In genomic region chr17:44363613-44364159, GRCh38 we compare ENCODE assay signal across 9 cellular contexts. TPM values are rescaled to one million over a fixed set of nuclear protein-coding genes. Genes with fewer than 3 reads are reported as not detected.
DNase-seq lines count a peak whose midpoint lies in the region; ATAC-seq and TF ChIP-seq lines count a peak whose summit lies in the region.
"Had no signal": no experiment of that assay in that cellular context is flagged by ENCODE, and none has a peak within 500 bp of the region (broad histone marks: within the 10 kb centered on the region; RNA-seq: fewer than 3 reads in every experiment).

Gene FAM171A2, minus strand, starts transcription at chr17:44363853. Its CDS starts 139 bp downstream, at chr17:44363714.

- peak; percentile 44 to 78 (median 61) for DNase-seq in CD8-positive, alpha-beta T cell
- DNase-seq in HCEC 1CT (peak; percentile 34), NCI-H510A (lab: John Stamatoyannopoulos, UW) (peak; percentile 64), lung microvascular endothelial cell (ENCODE audit: low read depth in 2 of 2) (peak; percentile 62 to 74)
- DNase-seq in activated CD4-positive, alpha-beta memory T cell treated with anti-CD3 and anti-CD28 coated beads, Interleukin-2, amount 10 ng/mL, durations not matched to agents 7 days and 5 days: peak; percentile 68
- peak; percentile 36 to 46 (median 39) for DNase-seq in effector memory CD4-positive, alpha-beta T cell
- peak; percentile 51 to 57 for DNase-seq in stimulated activated CD8-positive, alpha-beta memory T cell treated with anti-CD3 and anti-CD28 coated beads, Interleukin-15, amount 100 ng/mL, for 48 hours (ENCODE audit: low read depth in 2 of 2)

- no peak within 1 kb of the TSS for H3K27ac ChIP-seq in CD8-positive, alpha-beta T cell (ENCODE audit: low read depth, low read length)
- H3K27ac ChIP-seq in effector memory CD4-positive, alpha-beta T cell (ENCODE audit: insufficient read depth, low read length, poor library complexity, severe bottlenecking): no peak within 1 kb of the TSS

- peak; percentile 92 for ATAC-seq in CD8-positive, alpha-beta T cell
- ATAC-seq in GM21423 (IDR thresholded peaks at IDR 0.05; ENCODE audit: unreplicated experiment): no peak

- peak within 1 kb of the TSS; percentile 59 for H3K4me3 ChIP-seq in CD8-positive, alpha-beta T cell (ENCODE audit: low read depth, low read length)
- H3K4me3 ChIP-seq in effector memory CD4-positive, alpha-beta T cell (ENCODE audit: insufficient read depth, low read depth, low read length, poor library complexity, severe bottlenecking): peak within 1 kb of the TSS; percentile 60

- peaks cover 3% of the 10 kb centered on the region for H3K4me1 ChIP-seq in CD8-positive, alpha-beta T cell (ENCODE audit: insufficient read depth, low read length)
- H3K4me1 ChIP-seq in effector memory CD4-positive, alpha-beta T cell (ENCODE audit: control insufficient read depth, insufficient read depth, low read length, poor library complexity, severe bottlenecking): peaks cover 5% of the 10 kb centered on the region

- no peaks in the 10 kb centered on the region for H3K27me3 ChIP-seq in CD8-positive, alpha-beta T cell (ENCODE audit: insufficient read depth, low read length)
- peaks cover 11% of the 10 kb centered on the region for H3K27me3 ChIP-seq in effector memory CD4-positive, alpha-beta T cell (replicated peaks; ENCODE audit: control insufficient read depth, insufficient read depth, low read length, poor library complexity, severe bottlenecking)

- H3K36me3 Mint-ChIP-seq in CD8-positive, alpha-beta T cell: no peaks in the 10 kb centered on the region
- no peaks in the 10 kb centered on the region for H3K36me3 Mint-ChIP-seq in activated CD4-positive, alpha-beta memory T cell treated with anti-CD3 and anti-CD28 coated beads, Interleukin-2, amount 10 ng/mL, durations not matched to agents 7 days and 5 days (ENCODE audit: low read depth)

- peaks cover 8% of the 10 kb centered on the region for H3K4me1 Mint-ChIP-seq in CD8-positive, alpha-beta T cell (ENCODE audit: low read depth)
- peaks cover 3% of the 10 kb centered on the region for H3K4me1 Mint-ChIP-seq in activated CD4-positive, alpha-beta memory T cell treated with anti-CD3 and anti-CD28 coated beads, Interleukin-2, amount 10 ng/mL, durations not matched to agents 7 days and 5 days

- H3K36me3 ChIP-seq in CD8-positive, alpha-beta T cell (ENCODE audit: insufficient read depth, low read length): no peaks in the 10 kb centered on the region
- no peaks in the 10 kb centered on the region for H3K36me3 ChIP-seq in effector memory CD4-positive, alpha-beta T cell (ENCODE audit: control insufficient read depth, insufficient read depth, low read length)

- H3K27me3 Mint-ChIP-seq in CD8-positive, alpha-beta T cell (ENCODE audit: low read depth): peaks cover 19% of the 10 kb centered on the region
- peaks cover 44% of the 10 kb centered on the region for H3K27me3 Mint-ChIP-seq in activated CD4-positive, alpha-beta memory T cell treated with anti-CD3 and anti-CD28 coated beads, Interleukin-2, amount 10 ng/mL, durations not matched to agents 7 days and 5 days

- POLR2A ChIA-PET in CD8-positive, alpha-beta T cell (lab: Charles Lee): interaction anchor here (1.8 kb wide), 1 partner anchor 10 kb away, joined by 10 read pairs; no protein-coding TSS in a partner anchor
- POLR2A ChIA-PET in activated CD4-positive, alpha-beta memory T cell treated with anti-CD3 and anti-CD28 coated beads, Interleukin-2, amount 10 ng/mL, durations not matched to agents 7 days and 5 days (lab: Charles Lee): interaction anchor here (1.0 to 1.9 kb wide), 5 partner anchors 10 to 165 kb away, joined by 3 to 8 read pairs (median 3); no protein-coding TSS in a partner anchor

- CTCF ChIA-PET in CD8-positive, alpha-beta T cell (lab: Charles Lee): interaction anchor here (0.7 to 3.3 kb wide), 6 partner anchors 11 to 484 kb away, joined by 3 to 53 read pairs (median 4); partner anchors contain the start of gene GRN
- CTCF ChIA-PET in activated CD4-positive, alpha-beta memory T cell treated with anti-CD3 and anti-CD28 coated beads, Interleukin-2, amount 10 ng/mL, durations not matched to agents 7 days and 5 days (lab: Charles Lee): interaction anchor here (0.6 to 2.3 kb wide), 17 partner anchors 8 to 326 kb away, joined by 3 to 17 read pairs (median 4); partner anchors contain the start of genes CCDC43, GRN and HDAC5

- H3K9me3 Mint-ChIP-seq in CD8-positive, alpha-beta T cell: no peaks in the 10 kb centered on the region
- no peaks in the 10 kb centered on the region for H3K9me3 Mint-ChIP-seq in activated CD4-positive, alpha-beta memory T cell treated with anti-CD3 and anti-CD28 coated beads, Interleukin-2, amount 10 ng/mL, durations not matched to agents 7 days and 5 days

- TF ChIP-seq CTCF in CD8-positive, alpha-beta T cell (IDR thresholded peaks at IDR 0.05): peak; percentile 89

- peak within 1 kb of the TSS; percentile 80 for H3K4me3 Mint-ChIP-seq in CD8-positive, alpha-beta T cell
- peak within 1 kb of the TSS; percentile 70 for H3K4me3 Mint-ChIP-seq in activated CD4-positive, alpha-beta memory T cell treated with anti-CD3 and anti-CD28 coated beads, Interleukin-2, amount 10 ng/mL, durations not matched to agents 7 days and 5 days

- no peak within 1 kb of the TSS for H3K27ac Mint-ChIP-seq in CD8-positive, alpha-beta T cell
- H3K27ac Mint-ChIP-seq in activated CD4-positive, alpha-beta memory T cell treated with anti-CD3 and anti-CD28 coated beads, Interleukin-2, amount 10 ng/mL, durations not matched to agents 7 days and 5 days: no peak within 1 kb of the TSS

- no peaks in the 10 kb centered on the region for H3K9me3 ChIP-seq in CD8-positive, alpha-beta T cell (ENCODE audit: low read length)
- no peaks in the 10 kb centered on the region for H3K9me3 ChIP-seq in effector memory CD4-positive, alpha-beta T cell (ENCODE audit: control insufficient read depth, low read length)

- intact Hi-C loops in CD8-positive, alpha-beta T cell (cut with DNase I, micrococcal nuclease): loop anchor here (1.0 to 2.0 kb wide), 2 partner anchors 18 to 137 kb away; partner anchors contain the start of gene GRN (in 1 of the 2)

RNA-seq across cellular contexts. Expression of gene FAM171A2, which starts in this region (rescaled TPM):
- total RNA-seq in CD8-positive, alpha-beta T cell: under 1 TPM; 0.24 to 0.44 TPM
- under 1 TPM in 1 of 2 experiments, not detected in 1; 0.10 TPM for total RNA-seq in activated CD4-positive, alpha-beta memory T cell treated with anti-CD3 and anti-CD28 coated beads, Interleukin-2, amount 10 ng/mL, durations not matched to agents 7 days and 5 days
- total RNA-seq in lung microvascular endothelial cell: 6.3 and 8.1 TPM in 2 replicates
- total RNA-seq: T-helper 1 cell treated with Interleukin-12 subunit alpha and Interleukin-12 subunit beta and Interleukin-4 antibody, amounts not matched to agents 30 ng/mL and 1 ng/mL, for 36 hours had no signal

Comparison
In these comparisons a context has a peak if more than half of its experiments do, and no peak if none do; other contexts are left out.
1. Peak in DNase-seq, ATAC-seq and H3K4me3 ChIP-seq in CD8-positive, alpha-beta T cell; RNA of the gene not detected or under 1 TPM.
2. Peak in DNase-seq in activated CD4-positive, alpha-beta memory T cell treated with anti-CD3 and anti-CD28 coated beads, Interleukin-2, amount 10 ng/mL, durations not matched to agents 7 days and 5 days; RNA of the gene not detected or under 1 TPM.